In genomic region chr3:157204431-157204830, GRCh38 we compare ENCODE assay signal across 8 cellular contexts. TPM values are rescaled to one million over a fixed set of nuclear protein-coding genes. Genes with fewer than 3 reads are reported as not detected.
DNase-seq lines count a peak whose midpoint lies in the region; ATAC-seq, FAIRE-seq and TF ChIP-seq lines count a peak whose summit lies in the region.

No MANE protein-coding gene starts in this region.

- FAIRE-seq in endometrium (lab: Jason Lieb, UNC) (peak; percentile 88), GM12891 (lab: Jason Lieb, UNC) (no peak)

- ATAC-seq in GM21717 (IDR thresholded peaks at IDR 0.05; ENCODE audit: unreplicated experiment), result no peak
- ATAC-seq in HG02759 (IDR thresholded peaks at IDR 0.05; ENCODE audit: unreplicated experiment), result no peak

- no peak for TF ChIP-seq POLR2A in GM12891 (IDR thresholded peaks at IDR 0.05; ENCODE audit: low read depth, low read length)

- DNase-seq in GF-D8 (lab: John Stamatoyannopoulos, UW) (peak; percentile 1), NCI-H524 treated with DMSO at 0.1 percent for 48 hours (lab: John Stamatoyannopoulos, UW) (peak; percentile 18), renal cortical epithelial cell (ENCODE audit: low read depth) (peak; percentile 56), 8988T (no peak), GM12891 (ENCODE audit: insufficient read length, low spot score) (no peak)

TF ChIP-seq in GM12891, 5 proteins besides CTCF, POLR2A, EP300 and RAD21:
- TF ChIP-seq PAX5 (IDR thresholded peaks at IDR 0.05; ENCODE audit: insufficient read depth, low read length, severe bottlenecking), result no peak
- no peak for TF ChIP-seq TAF1 (IDR thresholded peaks at IDR 0.05; ENCODE audit: low read depth, low read length)
- no peak for TF ChIP-seq POU2F2 (IDR thresholded peaks at IDR 0.05; ENCODE audit: low read depth, low read length)
- no peak for TF ChIP-seq SPI1 (IDR thresholded peaks at IDR 0.05; ENCODE audit: low read depth, low read length)
- no peak for TF ChIP-seq POLR2AphosphoS5 (IDR thresholded peaks at IDR 0.05; ENCODE audit: low read depth, low read length)

RNA-seq across cellular contexts. Expression of gene CCNL1, which starts 44.5 kb away (rescaled TPM):
- total RNA-seq in renal cortical epithelial cell, result 59.6 and 110 TPM in 2 replicates
- polyA plus RNA-seq in GM12891 (2012; ENCODE audit: low read depth, missing spikeins), result 114 TPM

Comparison
In these comparisons a context has a peak if more than half of its experiments do, and no peak if none do; other contexts are left out.
1. DNase-seq: peak in GF-D8 (single experiment), NCI-H524 treated with DMSO at 0.1 percent for 48 hours (single experiment) and renal cortical epithelial cell (single experiment); none in 8988T (single experiment) and GM12891 (single experiment).